9 cellular contexts compared by ENCODE assay signal in genomic region chr12:26126340-26127284, GRCh38. TPM values are rescaled to one million over a fixed set of nuclear protein-coding genes. Genes with fewer than 3 reads are reported as not detected.
DNase-seq lines count a peak whose midpoint lies in the region; ATAC-seq and TF ChIP-seq lines count a peak whose summit lies in the region.
"Had no signal": no experiment of that assay in that cellular context is flagged by ENCODE, and none has a peak within 500 bp of the region (broad histone marks: within the 10 kb centered on the region; RNA-seq: fewer than 3 reads in every experiment).

No MANE protein-coding gene starts in this region.

- DNase-seq in CD1c-positive myeloid dendritic cell (ENCODE audit: extremely low spot score) (peak; percentile 84), anterior cingulate cortex (lab: John Stamatoyannopoulos, UW) (peak; percentile 39 to 91 (median 80)), left ventricle myocardium superior (peak; percentile 95), ovary (peak; percentile 82 to 85 (median 84))

- TF ChIP-seq POLR2A in ovary (IDR thresholded peaks at IDR 0.05), result peak; percentile 13

- intact Hi-C loops in left ventricle myocardium superior (cut with micrococcal nuclease) (no loop called here), ovary (cut with DNase I) (loop anchor here in 3 of 4 donors (5.0 to 10.0 kb wide), 4 partner anchors 68 to 888 kb away; partner anchors contain the start of genes SSPN (in 2 of the 3) and TM7SF3 (in 1 of the 3))

- no peak for TF ChIP-seq EP300 in ovary (IDR thresholded peaks at IDR 0.05)

- H2AFZ ChIP-seq in OCI-LY3 (ENCODE audit: low read depth, low read length), result peak overlapping the region; percentile 32

- ATAC-seq in GM19025 (IDR thresholded peaks at IDR 0.05; ENCODE audit: low read depth, unreplicated experiment) (peak; percentile 30), HG03460 (IDR thresholded peaks at IDR 0.05; ENCODE audit: unreplicated experiment) (peak; percentile 34), left ventricle myocardium superior (peak; percentile 83), GM18858 (IDR thresholded peaks at IDR 0.05; ENCODE audit: unreplicated experiment) (no peak)

- H4K20me1 ChIP-seq in OCI-LY3 (ENCODE audit: insufficient read depth, low read length), result no peaks in the 10 kb centered on the region

- peak overlapping the region; percentile 35 for H3K9ac ChIP-seq in OCI-LY3 (ENCODE audit: low read length)

- WGBS in ovary, 3 donors, result 5 to 7% (median 6%) methylated on average over 51 to 60 of the region's 60 CpGs

- no peaks in the 10 kb centered on the region for H3K79me2 ChIP-seq in OCI-LY3 (ENCODE audit: low read length)

- peak overlapping the region; percentile 75 for H3K4me3 ChIP-seq in OCI-LY3 (ENCODE audit: low read length)
- peak overlapping the region; percentile 48 for H3K4me3 ChIP-seq in ovary

- H3K36me3 ChIP-seq in OCI-LY3 (replicated peaks; ENCODE audit: low read depth, low read length) (no peaks in the 10 kb centered on the region), ovary (no peaks in the 10 kb centered on the region)

- H3K27ac ChIP-seq in OCI-LY3 (ENCODE audit: low read length) (no peak overlapping the region), ovary (peak overlapping the region; percentile 52 to 94)

- H3K4me1 ChIP-seq in OCI-LY3 (ENCODE audit: low read length) (peaks cover 32% of the 10 kb centered on the region), ovary (ENCODE audit: insufficient read depth) (peaks cover 5% of the 10 kb centered on the region)

- peak overlapping the region; percentile 99 for H3K4me2 ChIP-seq in OCI-LY3 (ENCODE audit: low read length)

- TF ChIP-seq CTCF in OCI-LY3 (IDR thresholded peaks at IDR 0.05; ENCODE audit: low read depth, low read length), result no peak
- no peak for TF ChIP-seq CTCF in ovary (IDR thresholded peaks at IDR 0.05)

- H3K27me3 ChIP-seq in OCI-LY3 (ENCODE audit: low read depth, low read length), result peaks cover 69% of the 10 kb centered on the region
- no peaks in the 10 kb centered on the region for H3K27me3 ChIP-seq in ovary

- H3K9me3 ChIP-seq in OCI-LY3 (ENCODE audit: insufficient read depth, low read length), result no peaks in the 10 kb centered on the region
- no peaks in the 10 kb centered on the region for H3K9me3 ChIP-seq in ovary

RNA-seq across cellular contexts. Expression of gene BHLHE41, which starts 1.8 kb away (rescaled TPM):
- total RNA-seq in left ventricle myocardium superior (35.9 TPM), ovary (10 to 100 TPM in 6 of 7 donors, 1 to 10 TPM in 1; 6.6 to 42.8 (median 31.8) TPM)
- polyA plus RNA-seq in ovary, result 10 to 100 TPM in 1 of 2 donors, 1 to 10 TPM in 1; 4.2 to 25.9 TPM
- total RNA-seq: T-helper 2 cell treated with Interferon-gamma antibody and Interleukin-4, amounts not matched to agents 100 ng/mL and 5 ng/mL, for 36 hours had no signal
